8 cellular contexts compared by ENCODE assay signal in genomic region chr1:59296358-59297256, GRCh38. TPM values are rescaled to one million over a fixed set of nuclear protein-coding genes. Genes with fewer than 3 reads are reported as not detected.
A peak's percentile ranks its signal among the peaks of the same experiment; 100 is the strongest.
DNase-seq lines count a peak whose midpoint lies in the region; ATAC-seq and TF ChIP-seq lines count a peak whose summit lies in the region.

FGGY (plus strand) TSS chr1:59297094; CDS start chr1:59321550, 24,456 bp downstream.

- no peaks in the 10 kb centered on the region for H3K9me2 ChIP-seq in hepatocyte (replicated peaks; ENCODE audit: insufficient read depth)

- DNase-seq in NCI-H2081 (lab: John Stamatoyannopoulos, UW) (peak; percentile 94 to 97), T-helper 9 cell (peak; percentile 60), astrocyte of the hippocampus (ENCODE audit: low read depth, low spot score) (peak; percentile 99), hepatocyte (ENCODE audit: low spot score) (peak; percentile 98), retina (peak; percentile 96), NCI-H1105 (lab: John Stamatoyannopoulos, UW) (no peak)

- no peak for TF ChIP-seq CTCF in hepatocyte (IDR thresholded peaks at IDR 0.05; ENCODE audit: poor library complexity)

- no peaks in the 10 kb centered on the region for H3K36me3 ChIP-seq in hepatocyte (replicated peaks; ENCODE audit: insufficient read depth, low read depth)

- H3K4me3 ChIP-seq in hepatocyte: peak within 1 kb of the TSS; percentile 22

- H3K4me2 ChIP-seq in hepatocyte: peak within 1 kb of the TSS; percentile 78

- H4K20me1 ChIP-seq in hepatocyte (ENCODE audit: insufficient read depth, poor library complexity, severe bottlenecking): no peaks in the 10 kb centered on the region

- no peaks in the 10 kb centered on the region for H3K9me3 ChIP-seq in hepatocyte (ENCODE audit: low read depth)

- peaks cover 16% of the 10 kb centered on the region for H3K4me1 ChIP-seq in hepatocyte (ENCODE audit: insufficient read depth)

- under 1% methylated on average over 42 of the region's 78 CpGs for WGBS in hepatocyte (ENCODE audit: low lambda C conversion rate, missing lambda C conversion rate)

- H3K27me3 ChIP-seq in hepatocyte: no peaks in the 10 kb centered on the region

- H2AFZ ChIP-seq in hepatocyte: peak within 1 kb of the TSS; percentile 41

- H3K27ac ChIP-seq in hepatocyte: peak within 1 kb of the TSS; percentile 99

- ATAC-seq in GM18508 (IDR thresholded peaks at IDR 0.05; ENCODE audit: insufficient read depth, unreplicated experiment): peak; percentile 91
- peak; percentile 93 for ATAC-seq in HG02981 (IDR thresholded peaks at IDR 0.05; ENCODE audit: unreplicated experiment)

- H3K79me2 ChIP-seq in hepatocyte: no peaks in the 10 kb centered on the region

RNA-seq across cellular contexts. Expression of gene FGGY, which starts in this region (rescaled TPM):
- total RNA-seq in hepatocyte: 13.8 and 20.6 TPM in 2 replicates
- polyA plus RNA-seq in hepatocyte: 18.0 and 25.5 TPM in 2 replicates
